1 cellular context compared by ENCODE assay signal in the genomic region with DNA sequence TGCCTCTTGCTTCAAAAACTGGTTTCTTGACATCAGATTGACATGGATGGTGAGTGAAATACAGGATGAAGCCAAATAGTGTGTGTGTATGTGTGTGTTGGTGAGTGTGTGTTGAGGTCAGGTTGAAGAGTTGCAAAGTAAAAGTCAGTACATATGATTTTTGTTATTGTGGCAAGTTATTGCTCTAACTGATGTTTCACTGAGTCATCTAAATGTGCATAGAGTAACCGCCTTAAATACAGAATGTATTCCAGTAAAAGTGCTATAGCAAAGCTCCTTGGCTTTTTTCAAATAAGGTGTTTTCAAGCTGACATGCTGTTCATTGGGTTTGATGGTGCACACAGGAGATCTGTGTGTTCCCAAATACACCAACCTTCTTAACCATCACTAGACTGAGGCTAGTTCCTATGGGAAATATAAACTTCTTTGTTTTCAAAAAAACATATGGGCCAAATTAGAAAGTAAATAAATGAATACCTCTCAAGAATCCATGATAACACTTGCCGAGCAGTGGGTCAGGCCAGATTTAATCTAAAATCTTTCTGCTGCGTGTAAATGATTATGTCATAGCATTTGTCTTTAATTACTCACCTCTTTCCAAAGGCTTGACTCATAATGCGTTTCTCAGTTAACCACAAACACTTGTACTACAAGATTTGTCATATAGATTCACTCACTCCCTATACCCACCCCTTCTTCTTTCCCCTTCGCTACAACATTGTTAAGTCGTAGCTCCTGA.
TF ChIP-seq lines count a peak whose summit lies in the region.

No MANE protein-coding gene starts in this region.

TF ChIP-seq in HEK293, 187 proteins besides CTCF, POLR2A, EP300 and RAD21 (continued from another document and continues in another):
- TF ChIP-seq ZNF518A (tag by site-specific recombination; conservative IDR thresholded peaks at IDR 0.05; ENCODE audit: low read depth), result peak; percentile 44
- TF ChIP-seq ZNF132 (tag by site-specific recombination; IDR thresholded peaks at IDR 0.05; ENCODE audit: borderline replicate concordance), result no peak
- no peak for TF ChIP-seq MEIS1 (CRISPR knock-in tag; IDR thresholded peaks at IDR 0.05; ENCODE audit: borderline replicate concordance)
- no peak for TF ChIP-seq ZNF274 (IDR thresholded peaks at IDR 0.05; ENCODE audit: low read length)
- no peak for TF ChIP-seq ZNF274 (tag by site-specific recombination; IDR thresholded peaks at IDR 0.05; ENCODE audit: borderline replicate concordance)
- TF ChIP-seq GLIS1 (tag by site-specific recombination; IDR thresholded peaks at IDR 0.05), result no peak
- peak; percentile 53; the same call in 1 of the 2 replicates for TF ChIP-seq ZNF394 (tag by site-specific recombination; IDR thresholded peaks at IDR 0.05; ENCODE audit: borderline replicate concordance)
- TF ChIP-seq ZSCAN5A (tag by site-specific recombination; IDR thresholded peaks at IDR 0.05), result no peak
- no peak; the same call in 1 of the 2 replicates for TF ChIP-seq MYNN (tag by site-specific recombination; IDR thresholded peaks at IDR 0.05; ENCODE audit: borderline replicate concordance)
- TF ChIP-seq ZNF133 (tag by site-specific recombination; IDR thresholded peaks at IDR 0.05), result no peak
- TF ChIP-seq ZNF621 (tag by site-specific recombination; IDR thresholded peaks at IDR 0.05), result no peak
- TF ChIP-seq, protein P1, sequence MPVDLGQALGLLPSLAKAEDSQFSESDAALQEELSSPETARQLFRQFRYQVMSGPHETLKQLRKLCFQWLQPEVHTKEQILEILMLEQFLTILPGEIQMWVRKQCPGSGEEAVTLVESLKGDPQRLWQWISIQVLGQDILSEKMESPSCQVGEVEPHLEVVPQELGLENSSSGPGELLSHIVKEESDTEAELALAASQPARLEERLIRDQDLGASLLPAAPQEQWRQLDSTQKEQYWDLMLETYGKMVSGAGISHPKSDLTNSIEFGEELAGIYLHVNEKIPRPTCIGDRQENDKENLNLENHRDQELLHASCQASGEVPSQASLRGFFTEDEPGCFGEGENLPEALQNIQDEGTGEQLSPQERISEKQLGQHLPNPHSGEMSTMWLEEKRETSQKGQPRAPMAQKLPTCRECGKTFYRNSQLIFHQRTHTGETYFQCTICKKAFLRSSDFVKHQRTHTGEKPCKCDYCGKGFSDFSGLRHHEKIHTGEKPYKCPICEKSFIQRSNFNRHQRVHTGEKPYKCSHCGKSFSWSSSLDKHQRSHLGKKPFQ (tag by site-specific recombination; IDR thresholded peaks at IDR 0.05), result no peak
- TF ChIP-seq ZNF24 (tag by site-specific recombination; IDR thresholded peaks at IDR 0.05), result peak; percentile 79
- peak; percentile 48 for TF ChIP-seq PRDM1 (tag by site-specific recombination; IDR thresholded peaks at IDR 0.05)
- no peak for TF ChIP-seq ZNF585B (tag by site-specific recombination; IDR thresholded peaks at IDR 0.05)
- TF ChIP-seq ZNF23 (tag by site-specific recombination; IDR thresholded peaks at IDR 0.05; ENCODE audit: borderline replicate concordance), result no peak
- TF ChIP-seq ZNF248 (tag by site-specific recombination; IDR thresholded peaks at IDR 0.05), result no peak
- no peak for TF ChIP-seq ZNF112 (tag by site-specific recombination; IDR thresholded peaks at IDR 0.05)
- TF ChIP-seq, protein P2, sequence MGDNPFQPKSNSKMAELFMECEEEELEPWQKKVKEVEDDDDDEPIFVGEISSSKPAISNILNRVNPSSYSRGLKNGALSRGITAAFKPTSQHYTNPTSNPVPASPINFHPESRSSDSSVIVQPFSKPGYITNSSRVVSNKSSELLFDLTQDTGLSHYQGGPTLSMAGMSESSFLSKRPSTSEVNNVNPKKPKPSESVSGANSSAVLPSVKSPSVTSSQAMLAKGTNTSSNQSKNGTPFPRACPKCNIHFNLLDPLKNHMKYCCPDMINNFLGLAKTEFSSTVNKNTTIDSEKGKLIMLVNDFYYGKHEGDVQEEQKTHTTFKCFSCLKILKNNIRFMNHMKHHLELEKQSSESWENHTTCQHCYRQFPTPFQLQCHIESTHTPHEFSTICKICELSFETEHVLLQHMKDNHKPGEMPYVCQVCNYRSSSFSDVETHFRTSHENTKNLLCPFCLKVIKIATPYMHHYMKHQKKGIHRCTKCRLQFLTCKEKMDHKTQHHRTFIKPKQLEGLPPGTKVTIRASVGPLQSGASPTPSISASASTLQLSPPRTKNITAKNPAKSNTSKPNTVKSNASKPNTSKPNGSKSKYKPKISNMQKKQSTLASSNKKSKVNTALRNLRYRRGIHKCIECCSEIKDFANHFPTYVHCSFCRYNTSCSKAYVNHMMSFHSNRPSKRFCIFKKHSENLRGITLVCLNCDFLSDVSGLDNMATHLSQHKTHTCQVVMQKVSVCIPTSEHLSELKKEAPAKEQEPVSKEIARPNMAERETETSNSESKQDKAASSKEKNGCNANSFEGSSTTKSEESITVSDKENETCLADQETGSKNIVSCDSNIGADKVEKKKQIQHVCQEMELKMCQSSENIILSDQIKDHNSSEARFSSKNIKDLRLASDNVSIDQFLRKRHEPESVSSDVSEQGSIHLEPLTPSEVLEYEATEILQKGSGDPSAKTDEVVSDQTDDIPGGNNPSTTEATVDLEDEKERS (tag by site-specific recombination; IDR thresholded peaks at IDR 0.05), result no peak
- TF ChIP-seq ZNF140 (tag by site-specific recombination; IDR thresholded peaks at IDR 0.05), result no peak
- TF ChIP-seq ZNF416 (tag by site-specific recombination; IDR thresholded peaks at IDR 0.05), result no peak
- TF ChIP-seq, protein P3, sequence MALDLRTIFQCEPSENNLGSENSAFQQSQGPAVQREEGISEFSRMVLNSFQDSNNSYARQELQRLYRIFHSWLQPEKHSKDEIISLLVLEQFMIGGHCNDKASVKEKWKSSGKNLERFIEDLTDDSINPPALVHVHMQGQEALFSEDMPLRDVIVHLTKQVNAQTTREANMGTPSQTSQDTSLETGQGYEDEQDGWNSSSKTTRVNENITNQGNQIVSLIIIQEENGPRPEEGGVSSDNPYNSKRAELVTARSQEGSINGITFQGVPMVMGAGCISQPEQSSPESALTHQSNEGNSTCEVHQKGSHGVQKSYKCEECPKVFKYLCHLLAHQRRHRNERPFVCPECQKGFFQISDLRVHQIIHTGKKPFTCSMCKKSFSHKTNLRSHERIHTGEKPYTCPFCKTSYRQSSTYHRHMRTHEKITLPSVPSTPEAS (tag by site-specific recombination; IDR thresholded peaks at IDR 0.05), result no peak
- TF ChIP-seq ZFHX2 (tag by site-specific recombination; conservative IDR thresholded peaks at IDR 0.05), result no peak
- TF ChIP-seq ZNF76 (tag by site-specific recombination; IDR thresholded peaks at IDR 0.05; ENCODE audit: borderline replicate concordance, low read depth), result no peak
- TF ChIP-seq, protein P4, sequence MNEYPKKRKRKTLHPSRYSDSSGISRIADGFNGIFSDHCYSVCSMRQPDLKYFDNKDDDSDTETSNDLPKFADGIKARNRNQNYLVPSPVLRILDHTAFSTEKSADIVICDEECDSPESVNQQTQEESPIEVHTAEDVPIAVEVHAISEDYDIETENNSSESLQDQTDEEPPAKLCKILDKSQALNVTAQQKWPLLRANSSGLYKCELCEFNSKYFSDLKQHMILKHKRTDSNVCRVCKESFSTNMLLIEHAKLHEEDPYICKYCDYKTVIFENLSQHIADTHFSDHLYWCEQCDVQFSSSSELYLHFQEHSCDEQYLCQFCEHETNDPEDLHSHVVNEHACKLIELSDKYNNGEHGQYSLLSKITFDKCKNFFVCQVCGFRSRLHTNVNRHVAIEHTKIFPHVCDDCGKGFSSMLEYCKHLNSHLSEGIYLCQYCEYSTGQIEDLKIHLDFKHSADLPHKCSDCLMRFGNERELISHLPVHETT (tag by site-specific recombination; IDR thresholded peaks at IDR 0.05), result peak; percentile 95
- TF ChIP-seq ZNF791 (tag by site-specific recombination; IDR thresholded peaks at IDR 0.05), result no peak
- TF ChIP-seq ZNF366 (tag by site-specific recombination; conservative IDR thresholded peaks at IDR 0.05), result peak; percentile 84
- no peak for TF ChIP-seq ZBTB20 (tag by site-specific recombination; IDR thresholded peaks at IDR 0.05)
- no peak for TF ChIP-seq ZNF610 (tag by site-specific recombination; IDR thresholded peaks at IDR 0.05; ENCODE audit: borderline replicate concordance)
- TF ChIP-seq ZNF555 (tag by site-specific recombination; conservative IDR thresholded peaks at IDR 0.05), result no peak
- no peak for TF ChIP-seq GLIS2 (tag by site-specific recombination; IDR thresholded peaks at IDR 0.05)
- no peak for TF ChIP-seq ZNF776 (tag by site-specific recombination; IDR thresholded peaks at IDR 0.05; ENCODE audit: borderline replicate concordance)
- TF ChIP-seq ZNF677 (tag by site-specific recombination; IDR thresholded peaks at IDR 0.05), result no peak
- no peak for TF ChIP-seq MZF1 (tag by site-specific recombination; IDR thresholded peaks at IDR 0.05; ENCODE audit: borderline replicate concordance)
- TF ChIP-seq ZNF2 (tag by site-specific recombination; IDR thresholded peaks at IDR 0.05), result no peak
- TF ChIP-seq ZNF449 (tag by site-specific recombination; IDR thresholded peaks at IDR 0.05), result peak; percentile 35; the same call in 1 of the 2 replicates
- no peak for TF ChIP-seq RBAK (tag by site-specific recombination; IDR thresholded peaks at IDR 0.05)
- no peak for TF ChIP-seq KLF9 (tag by site-specific recombination; IDR thresholded peaks at IDR 0.05; ENCODE audit: low read depth)
- TF ChIP-seq, protein P5, sequence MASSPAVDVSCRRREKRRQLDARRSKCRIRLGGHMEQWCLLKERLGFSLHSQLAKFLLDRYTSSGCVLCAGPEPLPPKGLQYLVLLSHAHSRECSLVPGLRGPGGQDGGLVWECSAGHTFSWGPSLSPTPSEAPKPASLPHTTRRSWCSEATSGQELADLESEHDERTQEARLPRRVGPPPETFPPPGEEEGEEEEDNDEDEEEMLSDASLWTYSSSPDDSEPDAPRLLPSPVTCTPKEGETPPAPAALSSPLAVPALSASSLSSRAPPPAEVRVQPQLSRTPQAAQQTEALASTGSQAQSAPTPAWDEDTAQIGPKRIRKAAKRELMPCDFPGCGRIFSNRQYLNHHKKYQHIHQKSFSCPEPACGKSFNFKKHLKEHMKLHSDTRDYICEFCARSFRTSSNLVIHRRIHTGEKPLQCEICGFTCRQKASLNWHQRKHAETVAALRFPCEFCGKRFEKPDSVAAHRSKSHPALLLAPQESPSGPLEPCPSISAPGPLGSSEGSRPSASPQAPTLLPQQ (tag by site-specific recombination; IDR thresholded peaks at IDR 0.05), result peak; percentile 55; the same call in 1 of the 2 replicates
- TF ChIP-seq SALL2 (tag by site-specific recombination; IDR thresholded peaks at IDR 0.05; ENCODE audit: borderline replicate concordance), result no peak
- TF ChIP-seq ZNF792 (tag by site-specific recombination; IDR thresholded peaks at IDR 0.05), result no peak
- TF ChIP-seq ZNF48 (tag by site-specific recombination; IDR thresholded peaks at IDR 0.05), result no peak
- no peak for TF ChIP-seq ZNF501 (tag by site-specific recombination; IDR thresholded peaks at IDR 0.05)
- TF ChIP-seq ZNF558 (tag by site-specific recombination; IDR thresholded peaks at IDR 0.05), result 0 out of 2 replicates have a peak, but pooled peaks have one; percentile 23
- TF ChIP-seq ZNF292 (tag by site-specific recombination; IDR thresholded peaks at IDR 0.05; ENCODE audit: borderline replicate concordance, low read depth), result no peak
